In genomic region chr10:111936143-111936542, GRCh38 we compare ENCODE assay signal across 22 cellular contexts.
DNase-seq lines count a peak whose midpoint lies in the region; ATAC-seq, FAIRE-seq and TF ChIP-seq lines count a peak whose summit lies in the region.
"Had no signal": no experiment of that assay in that cellular context is flagged by ENCODE, and none has a peak within 500 bp of the region (broad histone marks: within the 10 kb centered on the region; RNA-seq: fewer than 3 reads in every experiment).

No MANE protein-coding gene starts in this region.

- no peak overlapping the region for H3K27ac Mint-ChIP-seq in GM23338
- H3K27ac Mint-ChIP-seq: B cell; CD4-positive, alpha-beta T cell; CD8-positive, alpha-beta T cell had no signal

- no peaks in the 10 kb centered on the region for H3K79me1 ChIP-seq in H1 (ENCODE audit: low read depth, low read length)
- no peaks in the 10 kb centered on the region for H3K79me1 ChIP-seq in mesendoderm (ENCODE audit: low read length)

- peak overlapping the region; percentile 92 for H2AFZ ChIP-seq in GM23338
- peak overlapping the region; percentile 86 for H2AFZ ChIP-seq in H1 (ENCODE audit: low read length)

- no peak overlapping the region for H4K91ac ChIP-seq in H1 (replicated peaks; ENCODE audit: insufficient read length, low read length)

- TF ChIP-seq POLR2A in H1 (IDR thresholded peaks at IDR 0.05; ENCODE audit: control extremely low read depth in 1 of 2, low read depth in 2 of 2, low read length in 2 of 2) = no peak

- H3K27ac ChIP-seq in GM23338 (ENCODE audit: low read depth) = no peak overlapping the region
- no peak overlapping the region for H3K27ac ChIP-seq in H1 (ENCODE audit: low read depth, low read length)
- no peak overlapping the region for H3K27ac ChIP-seq in mesendoderm (ENCODE audit: low read depth, low read length)
- H3K27ac ChIP-seq: 22Rv1; A549; BLaER1 treated with 17β-estradiol and CSF1 and Interleukin-3, amounts not matched to agents 10 nM and 100 nM; C4-2B had no signal

- POLR2A ChIA-PET in H1 (lab: Charles Lee; ENCODE audit: partially characterized antibody) = no interaction called here

- TF ChIP-seq RAD21 in H1 (IDR thresholded peaks at IDR 0.05 in 1 of 2, conservative IDR thresholded peaks at IDR 0.05 in 1 of 2; ENCODE audit: low read depth in 2 of 2, low read length in 2 of 2) = no peak

- no peaks in the 10 kb centered on the region for H3K36me3 ChIP-seq in GM23338 (ENCODE audit: insufficient read depth)
- H3K36me3 ChIP-seq in H1 (ENCODE audit: control insufficient read depth in 2 of 4, insufficient read depth in 4 of 4, low read length in 3 of 4) = no peaks in the 10 kb centered on the region
- H3K36me3 ChIP-seq in mesendoderm (ENCODE audit: control insufficient read depth, insufficient read depth, low read length) = no peaks in the 10 kb centered on the region
- H3K36me3 ChIP-seq: BLaER1 treated with 17β-estradiol and CSF1 and Interleukin-3, amounts not matched to agents 10 nM and 100 nM had no signal

- no peak overlapping the region for H2AK5ac ChIP-seq in H1 (ENCODE audit: low read depth, low read length)
- no peak overlapping the region for H2AK5ac ChIP-seq in mesendoderm (ENCODE audit: low read length)

- H3K14ac ChIP-seq in H1 (ENCODE audit: insufficient read length) = no peak overlapping the region

- H3K36me3 Mint-ChIP-seq in GM23338 (ENCODE audit: low read depth) = no peaks in the 10 kb centered on the region; the same call in 2 of the 3 replicates
- H3K36me3 Mint-ChIP-seq: CD8-positive, alpha-beta T cell had no signal

- no peak for TF ChIP-seq CTCF in GM23338 (conservative IDR thresholded peaks at IDR 0.05; ENCODE audit: low read depth in 2 of 2)
- TF ChIP-seq CTCF in H1 (IDR thresholded peaks at IDR 0.05; ENCODE audit: control extremely low read depth in 1 of 3, insufficient read depth in 1 of 3, low read depth in 1 of 3, low read length in 3 of 3) = no peak

- H2BK15ac ChIP-seq in H1 (ENCODE audit: low read length) = no peak overlapping the region
- H2BK15ac ChIP-seq in mesendoderm (replicated peaks; ENCODE audit: low read depth) = no peak overlapping the region

- H3K4ac ChIP-seq in H1 (replicated peaks; ENCODE audit: insufficient read length, low read depth, low read length) = no peak overlapping the region
- no peak overlapping the region for H3K4ac ChIP-seq in mesendoderm (ENCODE audit: low read depth, low read length)

- CTCF ChIA-PET in H1 (lab: Charles Lee; ENCODE audit: partially characterized antibody) = interaction anchor here (1.0 to 1.3 kb wide), 3 partner anchors 10 to 196 kb away, joined by 3 to 5 read pairs (median 3); no protein-coding TSS in a partner anchor

- H3K18ac ChIP-seq in H1 (ENCODE audit: extremely low read depth, low read length) = no peak overlapping the region
- H3K18ac ChIP-seq in mesendoderm (ENCODE audit: low read length) = no peak overlapping the region

- no peak overlapping the region for H2BK5ac ChIP-seq in H1 (ENCODE audit: low read depth, low read length)
- no peak overlapping the region for H2BK5ac ChIP-seq in mesendoderm (ENCODE audit: low read length)

- H3K9ac ChIP-seq in H1 (replicated peaks in 1 of 4; ENCODE audit: extremely low read depth in 1 of 4, low read depth in 3 of 4, low read length in 3 of 4) = no peak overlapping the region
- H3K9ac ChIP-seq in mesendoderm (ENCODE audit: low read length) = no peak overlapping the region
- H3K9ac ChIP-seq: BLaER1 treated with 17β-estradiol and CSF1 and Interleukin-3, amounts not matched to agents 10 nM and 100 nM had no signal

- H4K8ac ChIP-seq in H1 (ENCODE audit: extremely low read depth, insufficient read depth, low read length) = no peak overlapping the region
- no peak overlapping the region for H4K8ac ChIP-seq in mesendoderm (ENCODE audit: low read depth, low read length)

- H3K23ac ChIP-seq in H1 (ENCODE audit: insufficient read length) = no peak overlapping the region
- H3K23ac ChIP-seq in mesendoderm (ENCODE audit: low read length) = no peak overlapping the region

- peaks cover 8% of the 10 kb centered on the region; the same call in 1 of the 3 replicates for H3K9me3 Mint-ChIP-seq in GM23338
- H3K9me3 Mint-ChIP-seq: CD4-positive, alpha-beta T cell; CD8-positive, alpha-beta T cell had no signal

- no peak for TF ChIP-seq EP300 in H1 (IDR thresholded peaks at IDR 0.05; ENCODE audit: borderline replicate concordance in 1 of 2, low read depth in 2 of 2, low read length in 2 of 2)

- H3K79me2 ChIP-seq in GM23338 (replicated peaks; ENCODE audit: insufficient read depth) = no peaks in the 10 kb centered on the region
- no peaks in the 10 kb centered on the region for H3K79me2 ChIP-seq in H1 (ENCODE audit: control insufficient read depth in 1 of 2, insufficient read depth in 2 of 2, low read length in 2 of 2)
- H3K79me2 ChIP-seq in mesendoderm (ENCODE audit: control insufficient read depth, insufficient read depth, low read length) = no peaks in the 10 kb centered on the region

- H3F3A ChIP-seq in GM23338 (replicated peaks; ENCODE audit: low read depth) = no peaks in the 10 kb centered on the region

- no peak overlapping the region for H4K5ac ChIP-seq in H1 (ENCODE audit: insufficient read length, low read depth, low read length)
- H4K5ac ChIP-seq in mesendoderm (ENCODE audit: low read length) = no peak overlapping the region

- peaks cover 3% of the 10 kb centered on the region for H3K27me3 Mint-ChIP-seq in GM23338 (ENCODE audit: insufficient read depth, low read depth, poor library complexity)

- H3K4me1 Mint-ChIP-seq in GM23338 = no peaks in the 10 kb centered on the region
- H3K4me1 Mint-ChIP-seq: B cell had no signal

- no peak for ATAC-seq in GM23338
- ATAC-seq in GM21381 (IDR thresholded peaks at IDR 0.05; ENCODE audit: unreplicated experiment) = no peak
- ATAC-seq: A549; CD8-positive, alpha-beta T cell had no signal

- H4K20me1 ChIP-seq in GM23338 (replicated peaks; ENCODE audit: insufficient read depth) = no peaks in the 10 kb centered on the region
- H4K20me1 ChIP-seq in H1 (replicated peaks in 1 of 2; ENCODE audit: control insufficient read depth in 1 of 2, insufficient read depth in 2 of 2, low read length in 2 of 2) = no peaks in the 10 kb centered on the region
- H4K20me1 ChIP-seq: BLaER1 treated with 17β-estradiol and CSF1 and Interleukin-3, amounts not matched to agents 10 nM and 100 nM had no signal

- no peak overlapping the region for H3K4me2 ChIP-seq in GM23338
- H3K4me2 ChIP-seq in H1 (ENCODE audit: insufficient read depth in 1 of 2, low read depth in 2 of 2, low read length in 2 of 2) = no peak overlapping the region
- H3K4me2 ChIP-seq in mesendoderm (ENCODE audit: low read length) = no peak overlapping the region
- H3K4me2 ChIP-seq: A549; BLaER1 treated with 17β-estradiol and CSF1 and Interleukin-3, amounts not matched to agents 10 nM and 100 nM had no signal

- H3K4me1 ChIP-seq in GM23338 (ENCODE audit: insufficient read depth) (no peaks in the 10 kb centered on the region; the same call in 1 of the 2 replicates), H1 (replicated peaks in 1 of 4; ENCODE audit: control insufficient read depth in 3 of 4, insufficient read depth in 4 of 4, low read length in 3 of 4) (no peaks in the 10 kb centered on the region), mesendoderm (ENCODE audit: control insufficient read depth, low read depth, low read length) (no peaks in the 10 kb centered on the region)
- H3K4me1 ChIP-seq: A549; BLaER1 treated with 17β-estradiol and CSF1 and Interleukin-3, amounts not matched to agents 10 nM and 100 nM; Caco-2 had no signal

- 88% methylated on average over 3 of the region's 3 CpGs; no CpG with 5 or more reads in 1 of the 2 experiments for WGBS in H1 (ENCODE audit: extremely low coverage in 1 of 2, insufficient coverage in 1 of 2, insufficient read length in 1 of 2, insufficient replicate concordance in 2 of 2, low coverage in 1 of 2, low lambda C conversion rate in 2 of 2, missing lambda C conversion rate in 1 of 2), 2 experiments
- WGBS in mesendoderm (ENCODE audit: extremely low coverage, insufficient coverage, low lambda C conversion rate) = no CpG with 5 or more reads among the region's 3 CpGs

- H3K56ac ChIP-seq in H1 (replicated peaks; ENCODE audit: insufficient read length, low read depth, low read length) (no peak overlapping the region), mesendoderm (ENCODE audit: low read length) (no peak overlapping the region)

- H2BK12ac ChIP-seq in H1 (ENCODE audit: low read depth, low read length) = no peak overlapping the region

- H3K4me3 ChIP-seq in GM23338 = no peak overlapping the region
- H3K4me3 ChIP-seq in H1 (ENCODE audit: extremely low read depth in 1 of 4, insufficient read depth in 2 of 4, low read depth in 3 of 4, low read length in 4 of 4) = no peak overlapping the region
- no peak overlapping the region for H3K4me3 ChIP-seq in mesendoderm (ENCODE audit: low read length)
- H3K4me3 ChIP-seq: A549; BLaER1 treated with 17β-estradiol and CSF1 and Interleukin-3, amounts not matched to agents 10 nM and 100 nM had no signal

- H2BK120ac ChIP-seq in H1 (replicated peaks; ENCODE audit: low read depth, low read length) (no peak overlapping the region), mesendoderm (ENCODE audit: low read depth, low read length) (no peak overlapping the region)

- no peaks in the 10 kb centered on the region for H3K23me2 ChIP-seq in H1 (ENCODE audit: low read depth, low read length)

- no peak overlapping the region for H2BK20ac ChIP-seq in H1 (ENCODE audit: low read length)

- H3K9me3 ChIP-seq in H1 (ENCODE audit: insufficient read depth in 2 of 2, low read depth in 1 of 2, low read length in 1 of 2) = 0 out of 4 replicates have a peak, but pooled peaks cover 0 to 4% of the 10 kb centered on the region in 2 experiments
- H3K9me3 ChIP-seq: A549, Caco-2 had no signal

- DNase-seq in GM23338 (ENCODE audit: low spot score) (peak; percentile 21), H1 (ENCODE audit: low read depth in 1 of 2, low spot score in 2 of 2) (no peak), mesendoderm (peak; percentile 13), SHP77 treated with DMSO at 0.1 percent for 48 hours (lab: John Stamatoyannopoulos, UW) (no peak), NK-92 (lab: John Stamatoyannopoulos, UW; ENCODE audit: unreplicated experiment) (no peak)
- DNase-seq: AML-193; Caco-2; Calu3; CD4-positive, alpha-beta T cell; CD8-positive, alpha-beta T cell; DMS79 treated with DMSO at 0.1 percent for 48 hours; GF-D8 had no signal

- no peaks in the 10 kb centered on the region for H3K27me3 ChIP-seq in GM23338 (ENCODE audit: insufficient read depth)
- H3K27me3 ChIP-seq in H1 (replicated peaks in 1 of 4; ENCODE audit: control insufficient read depth in 3 of 4, extremely low read depth in 1 of 4, insufficient read depth in 3 of 4, low read length in 3 of 4) = no peaks in the 10 kb centered on the region
- H3K27me3 ChIP-seq in mesendoderm (ENCODE audit: insufficient read depth, low read length, poor library complexity) = no peaks in the 10 kb centered on the region
- H3K27me3 ChIP-seq: BLaER1 treated with 17β-estradiol and CSF1 and Interleukin-3, amounts not matched to agents 10 nM and 100 nM had no signal

- peaks cover 14% of the 10 kb centered on the region for H3K9me2 ChIP-seq in GM23338 (ENCODE audit: insufficient read depth)

- no peak overlapping the region for H3K4me3 Mint-ChIP-seq in GM23338
- H3K4me3 Mint-ChIP-seq: B cell; CD4-positive, alpha-beta T cell; CD8-positive, alpha-beta T cell had no signal

- no peak for FAIRE-seq in H1 (lab: Jason Lieb, UNC)
- FAIRE-seq: A549, D721Med, G401.6, GM12891, GM19239 had no signal

TF ChIP-seq in H1, 55 proteins besides CTCF, POLR2A, EP300 and RAD21 (continues in another document):
- TF ChIP-seq CHD2 (IDR thresholded peaks at IDR 0.05; ENCODE audit: low read length) (no peak), KDM4A (IDR thresholded peaks at IDR 0.05; ENCODE audit: low read depth, low read length, severe bottlenecking) (no peak)

Comparison
In these comparisons a context has a peak if more than half of its experiments do, and no peak if none do; other contexts are left out.
1. DNase-seq: peak in GM23338 (single experiment) and mesendoderm (single experiment); none in H1 (0 of 2), SHP77 treated with DMSO at 0.1 percent for 48 hours (single experiment) and NK-92 (single experiment).